1 cellular context compared by ENCODE assay signal in the genomic region with DNA sequence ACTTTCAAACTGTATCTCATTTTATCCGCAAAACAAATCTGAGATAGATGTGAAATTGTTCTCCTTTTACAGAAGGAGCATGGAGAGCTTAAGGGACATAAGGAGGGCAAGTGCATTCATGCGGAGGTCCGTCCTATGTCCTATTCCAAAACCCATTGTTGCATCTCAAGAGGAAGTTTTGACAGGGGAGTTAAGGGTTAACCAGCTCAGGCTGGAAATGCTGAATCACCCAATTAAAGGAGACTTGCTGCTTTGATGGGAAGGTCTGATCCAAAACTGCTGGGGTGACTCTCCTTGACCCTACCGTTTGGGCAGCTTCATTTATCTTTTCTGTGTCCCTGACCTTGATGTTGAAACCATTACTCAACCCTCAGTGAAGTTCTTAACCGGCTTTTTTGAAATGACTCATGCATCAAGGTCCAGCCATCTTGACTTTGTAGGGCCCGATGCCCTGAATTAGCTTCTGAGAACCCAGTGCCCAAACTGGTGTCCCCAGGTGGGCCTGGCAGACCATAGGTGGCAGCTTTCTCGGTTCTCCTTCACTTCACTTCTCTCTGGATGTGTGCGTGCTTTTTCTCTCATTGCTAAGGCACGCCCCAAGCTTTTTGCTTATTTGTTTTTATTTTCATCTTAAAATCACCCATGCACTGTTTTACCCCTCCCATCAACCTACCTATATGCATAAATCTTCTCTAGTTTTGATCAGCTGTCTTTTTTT.
TF ChIP-seq lines count a peak whose summit lies in the region.

No MANE protein-coding gene starts in this region.

TF ChIP-seq in K562, 482 proteins besides CTCF, POLR2A, EP300 and RAD21 (continued from another document and continues in another):
- TF ChIP-seq ZNF445 (CRISPR knock-in tag; IDR thresholded peaks at IDR 0.05; ENCODE audit: low read depth) = no peak
- TF ChIP-seq, protein P1, sequence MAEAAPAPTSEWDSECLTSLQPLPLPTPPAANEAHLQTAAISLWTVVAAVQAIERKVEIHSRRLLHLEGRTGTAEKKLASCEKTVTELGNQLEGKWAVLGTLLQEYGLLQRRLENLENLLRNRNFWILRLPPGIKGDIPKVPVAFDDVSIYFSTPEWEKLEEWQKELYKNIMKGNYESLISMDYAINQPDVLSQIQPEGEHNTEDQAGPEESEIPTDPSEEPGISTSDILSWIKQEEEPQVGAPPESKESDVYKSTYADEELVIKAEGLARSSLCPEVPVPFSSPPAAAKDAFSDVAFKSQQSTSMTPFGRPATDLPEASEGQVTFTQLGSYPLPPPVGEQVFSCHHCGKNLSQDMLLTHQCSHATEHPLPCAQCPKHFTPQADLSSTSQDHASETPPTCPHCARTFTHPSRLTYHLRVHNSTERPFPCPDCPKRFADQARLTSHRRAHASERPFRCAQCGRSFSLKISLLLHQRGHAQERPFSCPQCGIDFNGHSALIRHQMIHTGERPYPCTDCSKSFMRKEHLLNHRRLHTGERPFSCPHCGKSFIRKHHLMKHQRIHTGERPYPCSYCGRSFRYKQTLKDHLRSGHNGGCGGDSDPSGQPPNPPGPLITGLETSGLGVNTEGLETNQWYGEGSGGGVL (CRISPR knock-in tag; IDR thresholded peaks at IDR 0.05) = no peak
- TF ChIP-seq ASH1L (IDR thresholded peaks at IDR 0.05; ENCODE audit: borderline replicate concordance, low read depth, partially characterized antibody) = no peak
- TF ChIP-seq, protein P2, sequence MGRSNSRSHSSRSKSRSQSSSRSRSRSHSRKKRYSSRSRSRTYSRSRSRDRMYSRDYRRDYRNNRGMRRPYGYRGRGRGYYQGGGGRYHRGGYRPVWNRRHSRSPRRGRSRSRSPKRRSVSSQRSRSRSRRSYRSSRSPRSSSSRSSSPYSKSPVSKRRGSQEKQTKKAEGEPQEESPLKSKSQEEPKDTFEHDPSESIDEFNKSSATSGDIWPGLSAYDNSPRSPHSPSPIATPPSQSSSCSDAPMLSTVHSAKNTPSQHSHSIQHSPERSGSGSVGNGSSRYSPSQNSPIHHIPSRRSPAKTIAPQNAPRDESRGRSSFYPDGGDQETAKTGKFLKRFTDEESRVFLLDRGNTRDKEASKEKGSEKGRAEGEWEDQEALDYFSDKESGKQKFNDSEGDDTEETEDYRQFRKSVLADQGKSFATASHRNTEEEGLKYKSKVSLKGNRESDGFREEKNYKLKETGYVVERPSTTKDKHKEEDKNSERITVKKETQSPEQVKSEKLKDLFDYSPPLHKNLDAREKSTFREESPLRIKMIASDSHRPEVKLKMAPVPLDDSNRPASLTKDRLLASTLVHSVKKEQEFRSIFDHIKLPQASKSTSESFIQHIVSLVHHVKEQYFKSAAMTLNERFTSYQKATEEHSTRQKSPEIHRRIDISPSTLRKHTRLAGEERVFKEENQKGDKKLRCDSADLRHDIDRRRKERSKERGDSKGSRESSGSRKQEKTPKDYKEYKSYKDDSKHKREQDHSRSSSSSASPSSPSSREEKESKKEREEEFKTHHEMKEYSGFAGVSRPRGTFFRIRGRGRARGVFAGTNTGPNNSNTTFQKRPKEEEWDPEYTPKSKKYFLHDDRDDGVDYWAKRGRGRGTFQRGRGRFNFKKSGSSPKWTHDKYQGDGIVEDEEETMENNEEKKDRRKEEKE (IDR thresholded peaks at IDR 0.05; ENCODE audit: borderline replicate concordance in 1 of 2, control insufficient read depth in 1 of 2, low read depth in 2 of 2, low read length in 1 of 2) = peak in 1 of 2 experiments; percentile 54; a peak in 1 of 4 replicates
- no peak for TF ChIP-seq ZNF785 (CRISPR knock-in tag; IDR thresholded peaks at IDR 0.05)
- TF ChIP-seq NFIX (CRISPR knock-in tag; IDR thresholded peaks at IDR 0.05; ENCODE audit: low read depth) = no peak
- TF ChIP-seq MCM5 (IDR thresholded peaks at IDR 0.05; ENCODE audit: low read depth) = no peak
- no peak for TF ChIP-seq ZNF384 (IDR thresholded peaks at IDR 0.05; ENCODE audit: low read depth, low read length)
- TF ChIP-seq, protein P3, sequence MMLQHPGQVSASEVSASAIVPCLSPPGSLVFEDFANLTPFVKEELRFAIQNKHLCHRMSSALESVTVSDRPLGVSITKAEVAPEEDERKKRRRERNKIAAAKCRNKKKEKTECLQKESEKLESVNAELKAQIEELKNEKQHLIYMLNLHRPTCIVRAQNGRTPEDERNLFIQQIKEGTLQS (IDR thresholded peaks at IDR 0.05) = no peak
- TF ChIP-seq, protein P3 (CRISPR knock-in tag; conservative IDR thresholded peaks at IDR 0.05) = peak; percentile 80; the same call in 1 of the 2 replicates
- no peak for TF ChIP-seq COPS2 (conservative IDR thresholded peaks at IDR 0.05)
- no peak for TF ChIP-seq PURB (CRISPR knock-in tag; IDR thresholded peaks at IDR 0.05; ENCODE audit: low read depth)
- no peak for TF ChIP-seq GTF2F1 (IDR thresholded peaks at IDR 0.05; ENCODE audit: low read depth, low read length)
- TF ChIP-seq, protein P4, sequence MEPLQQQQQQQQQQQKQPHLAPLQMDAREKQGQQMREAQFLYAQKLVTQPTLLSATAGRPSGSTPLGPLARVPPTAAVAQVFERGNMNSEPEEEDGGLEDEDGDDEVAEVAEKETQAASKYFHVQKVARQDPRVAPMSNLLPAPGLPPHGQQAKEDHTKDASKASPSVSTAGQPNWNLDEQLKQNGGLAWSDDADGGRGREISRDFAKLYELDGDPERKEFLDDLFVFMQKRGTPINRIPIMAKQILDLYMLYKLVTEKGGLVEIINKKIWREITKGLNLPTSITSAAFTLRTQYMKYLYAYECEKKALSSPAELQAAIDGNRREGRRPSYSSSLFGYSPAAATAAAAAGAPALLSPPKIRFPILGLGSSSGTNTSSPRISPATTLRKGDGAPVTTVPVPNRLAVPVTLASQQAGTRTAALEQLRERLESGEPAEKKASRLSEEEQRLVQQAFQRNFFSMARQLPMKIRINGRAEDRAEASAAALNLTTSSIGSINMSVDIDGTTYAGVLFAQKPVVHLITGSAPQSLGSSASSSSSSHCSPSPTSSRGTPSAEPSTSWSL (CRISPR knock-in tag; IDR thresholded peaks at IDR 0.05; ENCODE audit: borderline replicate concordance) = no peak
- no peak for TF ChIP-seq ILF3 (IDR thresholded peaks at IDR 0.05; ENCODE audit: borderline replicate concordance)
- TF ChIP-seq TFAM (CRISPR knock-in tag; conservative IDR thresholded peaks at IDR 0.05) = no peak
- TF ChIP-seq, protein P5, sequence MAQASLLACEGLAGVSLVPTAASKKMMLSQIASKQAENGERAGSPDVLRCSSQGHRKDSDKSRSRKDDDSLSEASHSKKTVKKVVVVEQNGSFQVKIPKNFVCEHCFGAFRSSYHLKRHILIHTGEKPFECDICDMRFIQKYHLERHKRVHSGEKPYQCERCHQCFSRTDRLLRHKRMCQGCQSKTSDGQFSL (CRISPR knock-in tag; IDR thresholded peaks at IDR 0.05) = no peak
- TF ChIP-seq, protein P5 (tag; IDR thresholded peaks at IDR 0.05) = peak in 1 of 2 experiments; percentile 24; a peak in 1 of 4 replicates
- TF ChIP-seq DIDO1 (tag; IDR thresholded peaks at IDR 0.05; ENCODE audit: low read depth) = no peak; the same call in 1 of the 2 replicates
- TF ChIP-seq RFX5 (IDR thresholded peaks at IDR 0.05; ENCODE audit: low read depth, low read length) = no peak
- no peak for TF ChIP-seq PCBP2 (IDR thresholded peaks at IDR 0.05; ENCODE audit: low read depth, low read length, poor library complexity, severe bottlenecking)
- TF ChIP-seq, protein P6, sequence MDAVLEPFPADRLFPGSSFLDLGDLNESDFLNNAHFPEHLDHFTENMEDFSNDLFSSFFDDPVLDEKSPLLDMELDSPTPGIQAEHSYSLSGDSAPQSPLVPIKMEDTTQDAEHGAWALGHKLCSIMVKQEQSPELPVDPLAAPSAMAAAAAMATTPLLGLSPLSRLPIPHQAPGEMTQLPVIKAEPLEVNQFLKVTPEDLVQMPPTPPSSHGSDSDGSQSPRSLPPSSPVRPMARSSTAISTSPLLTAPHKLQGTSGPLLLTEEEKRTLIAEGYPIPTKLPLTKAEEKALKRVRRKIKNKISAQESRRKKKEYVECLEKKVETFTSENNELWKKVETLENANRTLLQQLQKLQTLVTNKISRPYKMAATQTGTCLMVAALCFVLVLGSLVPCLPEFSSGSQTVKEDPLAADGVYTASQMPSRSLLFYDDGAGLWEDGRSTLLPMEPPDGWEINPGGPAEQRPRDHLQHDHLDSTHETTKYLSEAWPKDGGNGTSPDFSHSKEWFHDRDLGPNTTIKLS (IDR thresholded peaks at IDR 0.05; ENCODE audit: borderline replicate concordance, low read depth) = no peak
- TF ChIP-seq ESRRA (IDR thresholded peaks at IDR 0.05; ENCODE audit: borderline replicate concordance, low read depth) = no peak
- TF ChIP-seq NR1H2 (CRISPR knock-in tag; IDR thresholded peaks at IDR 0.05) = no peak
- TF ChIP-seq TAF7 (tag; IDR thresholded peaks at IDR 0.05) = no peak
- TF ChIP-seq DNMT1 (IDR thresholded peaks at IDR 0.05) = 0 out of 2 replicates have a peak, but pooled peaks have one; percentile 93
- TF ChIP-seq ZNF311 (CRISPR knock-in tag; IDR thresholded peaks at IDR 0.05) = peak; percentile 77
- peak; percentile 37 for TF ChIP-seq SMAD1 (IDR thresholded peaks at IDR 0.05; ENCODE audit: low read depth, low read length, partially characterized antibody)
- TF ChIP-seq MAZ (CRISPR knock-in tag; conservative IDR thresholded peaks at IDR 0.05 in 1 of 2, IDR thresholded peaks at IDR 0.05 in 1 of 2) = peak; percentile 28 to 43; a peak in 3 of 4 replicates
- no peak for TF ChIP-seq C11orf30 (IDR thresholded peaks at IDR 0.05; ENCODE audit: low read depth)
- peak; percentile 98 for TF ChIP-seq JUND (IDR thresholded peaks at IDR 0.05; ENCODE audit: borderline replicate concordance, low read depth, low read length)
- peak; percentile 99 for TF ChIP-seq JUND (tag; IDR thresholded peaks at IDR 0.05; ENCODE audit: borderline replicate concordance, low read depth, low read length)
- TF ChIP-seq YBX1 (IDR thresholded peaks at IDR 0.05) = no peak
- no peak; the same call in 1 of the 2 replicates for TF ChIP-seq RAD51 (IDR thresholded peaks at IDR 0.05; ENCODE audit: borderline replicate concordance, low read depth)
- TF ChIP-seq FOS (IDR thresholded peaks at IDR 0.05; ENCODE audit: extremely low read depth, insufficient read length) = peak; percentile 59
- no peak for TF ChIP-seq NFXL1 (CRISPR knock-in tag; IDR thresholded peaks at IDR 0.05)
- TF ChIP-seq KDM4B (IDR thresholded peaks at IDR 0.05; ENCODE audit: borderline replicate concordance in 2 of 2, low read depth in 1 of 2) = no peak; a peak in 1 of 4 replicates
- TF ChIP-seq, protein P7, sequence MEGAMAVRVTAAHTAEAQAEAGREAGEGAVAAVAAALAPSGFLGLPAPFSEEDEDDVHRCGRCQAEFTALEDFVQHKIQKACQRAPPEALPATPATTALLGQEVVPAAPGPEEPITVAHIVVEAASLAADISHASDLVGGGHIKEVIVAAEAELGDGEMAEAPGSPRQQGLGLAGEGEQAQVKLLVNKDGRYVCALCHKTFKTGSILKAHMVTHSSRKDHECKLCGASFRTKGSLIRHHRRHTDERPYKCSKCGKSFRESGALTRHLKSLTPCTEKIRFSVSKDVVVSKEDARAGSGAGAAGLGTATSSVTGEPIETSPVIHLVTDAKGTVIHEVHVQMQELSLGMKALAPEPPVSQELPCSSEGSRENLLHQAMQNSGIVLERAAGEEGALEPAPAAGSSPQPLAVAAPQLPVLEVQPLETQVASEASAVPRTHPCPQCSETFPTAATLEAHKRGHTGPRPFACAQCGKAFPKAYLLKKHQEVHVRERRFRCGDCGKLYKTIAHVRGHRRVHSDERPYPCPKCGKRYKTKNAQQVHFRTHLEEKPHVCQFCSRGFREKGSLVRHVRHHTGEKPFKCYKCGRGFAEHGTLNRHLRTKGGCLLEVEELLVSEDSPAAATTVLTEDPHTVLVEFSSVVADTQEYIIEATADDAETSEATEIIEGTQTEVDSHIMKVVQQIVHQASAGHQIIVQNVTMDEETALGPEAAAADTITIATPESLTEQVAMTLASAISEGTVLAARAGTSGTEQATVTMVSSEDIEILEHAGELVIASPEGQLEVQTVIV (CRISPR knock-in tag; IDR thresholded peaks at IDR 0.05; ENCODE audit: borderline replicate concordance) = no peak
- TF ChIP-seq ZBTB1 (CRISPR knock-in tag; IDR thresholded peaks at IDR 0.05; ENCODE audit: borderline replicate concordance, low read depth) = no peak
- TF ChIP-seq, protein P8, sequence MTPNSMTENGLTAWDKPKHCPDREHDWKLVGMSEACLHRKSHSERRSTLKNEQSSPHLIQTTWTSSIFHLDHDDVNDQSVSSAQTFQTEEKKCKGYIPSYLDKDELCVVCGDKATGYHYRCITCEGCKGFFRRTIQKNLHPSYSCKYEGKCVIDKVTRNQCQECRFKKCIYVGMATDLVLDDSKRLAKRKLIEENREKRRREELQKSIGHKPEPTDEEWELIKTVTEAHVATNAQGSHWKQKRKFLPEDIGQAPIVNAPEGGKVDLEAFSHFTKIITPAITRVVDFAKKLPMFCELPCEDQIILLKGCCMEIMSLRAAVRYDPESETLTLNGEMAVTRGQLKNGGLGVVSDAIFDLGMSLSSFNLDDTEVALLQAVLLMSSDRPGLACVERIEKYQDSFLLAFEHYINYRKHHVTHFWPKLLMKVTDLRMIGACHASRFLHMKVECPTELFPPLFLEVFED (CRISPR knock-in tag; conservative IDR thresholded peaks at IDR 0.05) = no peak
- no peak for TF ChIP-seq SNIP1 (IDR thresholded peaks at IDR 0.05; ENCODE audit: low read depth)
- TF ChIP-seq, protein P9, sequence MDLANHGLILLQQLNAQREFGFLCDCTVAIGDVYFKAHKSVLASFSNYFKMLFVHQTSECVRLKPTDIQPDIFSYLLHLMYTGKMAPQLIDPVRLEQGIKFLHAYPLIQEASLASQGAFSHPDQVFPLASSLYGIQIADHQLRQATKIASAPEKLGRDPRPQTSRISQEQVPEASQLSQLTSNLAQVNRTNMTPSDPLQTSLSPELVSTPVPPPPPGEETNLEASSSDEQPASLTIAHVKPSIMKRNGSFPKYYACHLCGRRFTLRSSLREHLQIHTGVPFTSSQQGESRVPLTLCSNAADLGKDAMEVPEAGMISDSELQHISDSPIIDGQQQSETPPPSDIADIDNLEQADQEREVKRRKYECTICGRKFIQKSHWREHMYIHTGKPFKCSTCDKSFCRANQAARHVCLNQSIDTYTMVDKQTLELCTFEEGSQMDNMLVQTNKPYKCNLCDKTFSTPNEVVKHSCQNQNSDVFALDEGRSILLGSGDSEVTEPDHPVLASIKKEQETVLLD (IDR thresholded peaks at IDR 0.05) = peak; percentile 83; the same call in 1 of the 2 replicates
- TF ChIP-seq ZNF76 (CRISPR knock-in tag; IDR thresholded peaks at IDR 0.05; ENCODE audit: borderline replicate concordance) = no peak
- no peak for TF ChIP-seq FIP1L1 (IDR thresholded peaks at IDR 0.05; ENCODE audit: low read depth, low read length, poor library complexity, severe bottlenecking)
- TF ChIP-seq HLTF (IDR thresholded peaks at IDR 0.05) = no peak
- peak; percentile 7; the same call in 1 of the 2 replicates for TF ChIP-seq KAT8 (IDR thresholded peaks at IDR 0.05; ENCODE audit: low read depth)
- 0 out of 2 replicates have a peak, but pooled peaks have one; percentile 47 for TF ChIP-seq ZNF41 (CRISPR knock-in tag; conservative IDR thresholded peaks at IDR 0.05)
- TF ChIP-seq ZNF644 (tag; IDR thresholded peaks at IDR 0.05; ENCODE audit: low read depth) = peak; percentile 96
- no peak for TF ChIP-seq KLF10 (CRISPR knock-in tag; IDR thresholded peaks at IDR 0.05)
- no peak; the same call in 1 of the 2 replicates for TF ChIP-seq HEY1 (CRISPR knock-in tag; IDR thresholded peaks at IDR 0.05; ENCODE audit: borderline replicate concordance)
- no peak for TF ChIP-seq ZNF23 (CRISPR knock-in tag; IDR thresholded peaks at IDR 0.05)
